Comparison of ENCODE assay signal across 10 cellular contexts in genomic region chr10:30747633-30748032, GRCh38.
A peak's percentile ranks its signal among the peaks of the same experiment; 100 is the strongest.
DNase-seq lines count a peak whose midpoint lies in the region; ATAC-seq lines count a peak whose summit lies in the region.
"Had no signal": no experiment of that assay in that cellular context is flagged by ENCODE, and none has a peak within 500 bp of the region (broad histone marks: within the 10 kb centered on the region; RNA-seq: fewer than 3 reads in every experiment).

No MANE protein-coding gene starts in this region.

- intact Hi-C loops in activated T-helper 2 cell treated with anti-CD3 and anti-CD28 coated beads, Interferon-gamma antibody, Interleukin-2, Interleukin-4, amounts not matched to agents 10 μg/mL and 5 μg/mL and 100 μg/mL, durations not matched to agents 14 hours and 24 hours and 36 hours (cut with micrococcal nuclease): no loop called here
- intact Hi-C loops in aorta (cut with DNase I): no loop called here

- no peak overlapping the region for H3K14ac ChIP-seq in mesenchymal stem cell (ENCODE audit: low read length in 2 of 2)

- no peak overlapping the region for H2BK120ac ChIP-seq in mesenchymal stem cell (ENCODE audit: low read depth, low read length)

- 16% methylated on average over 9 of the region's 9 CpGs for WGBS in mesenchymal stem cell
- 83 to 85% methylated on average over 9 of the region's 9 CpGs for WGBS in aorta, 2 donors

- H3K27me3 ChIP-seq in CD4-positive, CD25-positive, alpha-beta regulatory T cell (ENCODE audit: control insufficient read depth, insufficient read depth, low read length): no peaks in the 10 kb centered on the region
- H3K27me3 ChIP-seq in mesenchymal stem cell (ENCODE audit: control insufficient read depth in 1 of 2, insufficient read depth in 1 of 2, low read length in 2 of 2): no peaks in the 10 kb centered on the region
- no peaks in the 10 kb centered on the region for H3K27me3 ChIP-seq in aorta (ENCODE audit: control insufficient read depth in 1 of 2, insufficient read depth in 2 of 2, low read length in 1 of 2)
- H3K27me3 ChIP-seq: spleen had no signal

- peaks cover 2 to 39% (median 14%) of the 10 kb centered on the region in 4 donors for H3K4me1 Mint-ChIP-seq in CD4-positive, CD25-positive, alpha-beta regulatory T cell
- H3K4me1 Mint-ChIP-seq in activated T-helper 2 cell treated with anti-CD3 and anti-CD28 coated beads, Interferon-gamma antibody, Interleukin-2, Interleukin-4, amounts not matched to agents 10 μg/mL and 5 μg/mL and 100 μg/mL, durations not matched to agents 14 hours and 24 hours and 36 hours (ENCODE audit: low read depth): peaks cover 67% of the 10 kb centered on the region

- peak in 2 of 3 donors; percentile 17 to 50 for DNase-seq in CD4-positive, CD25-positive, alpha-beta regulatory T cell
- DNase-seq in activated T-helper 2 cell treated with anti-CD3 and anti-CD28 coated beads, Interferon-gamma antibody, Interleukin-2, Interleukin-4, amounts not matched to agents 10 μg/mL and 5 μg/mL and 100 μg/mL, durations not matched to agents 14 hours and 24 hours and 36 hours (ENCODE audit: low spot score): no peak
- DNase-seq in mesenchymal stem cell (peak; percentile 89), NCI-H748 (lab: John Stamatoyannopoulos, UW; ENCODE audit: unreplicated experiment) (no peak), SW480 (ENCODE audit: low spot score) (no peak), NCI-H2029 treated with DMSO at 0.1 percent for 48 hours (lab: John Stamatoyannopoulos, UW) (no peak), aorta (no peak)
- DNase-seq: spleen, T1000 had no signal

- no peak overlapping the region for H3K18ac ChIP-seq in mesenchymal stem cell (ENCODE audit: low read depth in 1 of 2, low read length in 2 of 2)

- H3K4ac ChIP-seq in mesenchymal stem cell (ENCODE audit: low read depth in 1 of 2, low read length in 2 of 2): no peak overlapping the region

- peak overlapping the region; percentile 80 for H4K8ac ChIP-seq in mesenchymal stem cell (ENCODE audit: low read length)

- H3K36me3 Mint-ChIP-seq in CD4-positive, CD25-positive, alpha-beta regulatory T cell: no peaks in the 10 kb centered on the region
- H3K36me3 Mint-ChIP-seq in activated T-helper 2 cell treated with anti-CD3 and anti-CD28 coated beads, Interferon-gamma antibody, Interleukin-2, Interleukin-4, amounts not matched to agents 10 μg/mL and 5 μg/mL and 100 μg/mL, durations not matched to agents 14 hours and 24 hours and 36 hours (ENCODE audit: low read depth): no peaks in the 10 kb centered on the region

- H3K4me3 ChIP-seq in CD4-positive, CD25-positive, alpha-beta regulatory T cell (ENCODE audit: low read depth, low read length): peak overlapping the region; percentile 26
- H3K4me3 ChIP-seq in mesenchymal stem cell (ENCODE audit: insufficient read depth in 1 of 2, low read depth in 1 of 2, low read length in 2 of 2): no peak overlapping the region
- H3K4me3 ChIP-seq in aorta (ENCODE audit: low read length in 2 of 2): no peak overlapping the region
- H3K4me3 ChIP-seq: spleen had no signal

- peak overlapping the region; percentile 56 for H2BK15ac ChIP-seq in mesenchymal stem cell (ENCODE audit: low read depth, poor library complexity, severe bottlenecking)

- H2AK5ac ChIP-seq in mesenchymal stem cell (ENCODE audit: low read length, severe bottlenecking): no peak overlapping the region

- no peak overlapping the region for H3K23ac ChIP-seq in mesenchymal stem cell (ENCODE audit: low read length in 2 of 2)

- no peak overlapping the region for H2AFZ ChIP-seq in mesenchymal stem cell (ENCODE audit: low read depth, low read length)

- no peaks in the 10 kb centered on the region for H3K27me3 Mint-ChIP-seq in CD4-positive, CD25-positive, alpha-beta regulatory T cell
- H3K27me3 Mint-ChIP-seq in activated T-helper 2 cell treated with anti-CD3 and anti-CD28 coated beads, Interferon-gamma antibody, Interleukin-2, Interleukin-4, amounts not matched to agents 10 μg/mL and 5 μg/mL and 100 μg/mL, durations not matched to agents 14 hours and 24 hours and 36 hours (ENCODE audit: low read depth): no peaks in the 10 kb centered on the region

- no peaks in the 10 kb centered on the region for H3K9me3 Mint-ChIP-seq in CD4-positive, CD25-positive, alpha-beta regulatory T cell
- H3K9me3 Mint-ChIP-seq in activated T-helper 2 cell treated with anti-CD3 and anti-CD28 coated beads, Interferon-gamma antibody, Interleukin-2, Interleukin-4, amounts not matched to agents 10 μg/mL and 5 μg/mL and 100 μg/mL, durations not matched to agents 14 hours and 24 hours and 36 hours: no peaks in the 10 kb centered on the region

- no peaks in the 10 kb centered on the region for H3K36me3 ChIP-seq in CD4-positive, CD25-positive, alpha-beta regulatory T cell (ENCODE audit: control insufficient read depth, insufficient read depth, low read length)
- H3K36me3 ChIP-seq in mesenchymal stem cell (ENCODE audit: control insufficient read depth in 1 of 2, insufficient read depth in 2 of 2, low read depth in 1 of 2, low read length in 2 of 2): no peaks in the 10 kb centered on the region
- no peaks in the 10 kb centered on the region for H3K36me3 ChIP-seq in aorta (ENCODE audit: control insufficient read depth in 1 of 2, insufficient read depth in 2 of 2, low read length in 1 of 2)
- H3K36me3 ChIP-seq: spleen had no signal

- H2BK5ac ChIP-seq in mesenchymal stem cell (ENCODE audit: low read depth, low read length, poor library complexity, severe bottlenecking): no peak overlapping the region

- H3K27ac ChIP-seq in CD4-positive, CD25-positive, alpha-beta regulatory T cell (ENCODE audit: insufficient read depth, low read length, poor library complexity, severe bottlenecking): no peak overlapping the region
- no peak overlapping the region for H3K27ac ChIP-seq in mesenchymal stem cell (ENCODE audit: low read length, poor library complexity, severe bottlenecking)
- H3K27ac ChIP-seq in aorta (ENCODE audit: low read depth in 1 of 2, low read length in 2 of 2): no peak overlapping the region

- H2BK12ac ChIP-seq in mesenchymal stem cell (ENCODE audit: low read length in 2 of 2): no peak overlapping the region

- H3K9me3 ChIP-seq in CD4-positive, CD25-positive, alpha-beta regulatory T cell (ENCODE audit: control insufficient read depth in 2 of 2, low read length in 2 of 2): no peaks in the 10 kb centered on the region
- H3K9me3 ChIP-seq in mesenchymal stem cell (ENCODE audit: control insufficient read depth, low read length): no peaks in the 10 kb centered on the region
- H3K9me3 ChIP-seq in aorta (ENCODE audit: control insufficient read depth, low read length): no peaks in the 10 kb centered on the region
- H3K9me3 ChIP-seq: spleen had no signal

- no peak overlapping the region for H3K4me2 ChIP-seq in mesenchymal stem cell (ENCODE audit: low read length, poor library complexity, severe bottlenecking)

- peaks cover 23% of the 10 kb centered on the region for H3K4me1 ChIP-seq in CD4-positive, CD25-positive, alpha-beta regulatory T cell (ENCODE audit: control insufficient read depth, insufficient read depth, low read length, poor library complexity, severe bottlenecking)
- H3K4me1 ChIP-seq in mesenchymal stem cell (ENCODE audit: control insufficient read depth, insufficient read depth, low read depth, low read length): peaks cover 2% of the 10 kb centered on the region
- no peaks in the 10 kb centered on the region for H3K4me1 ChIP-seq in aorta (ENCODE audit: control insufficient read depth in 1 of 2, insufficient read depth in 2 of 2, low read length in 2 of 2)

- H3K79me1 ChIP-seq in mesenchymal stem cell (replicated peaks; ENCODE audit: low read length, poor library complexity, severe bottlenecking): no peaks in the 10 kb centered on the region

- H3K4me3 Mint-ChIP-seq in CD4-positive, CD25-positive, alpha-beta regulatory T cell: peak overlapping the region in 3 of 4 donors; percentile 26 to 90 (median 76)
- H3K4me3 Mint-ChIP-seq in activated T-helper 2 cell treated with anti-CD3 and anti-CD28 coated beads, Interferon-gamma antibody, Interleukin-2, Interleukin-4, amounts not matched to agents 10 μg/mL and 5 μg/mL and 100 μg/mL, durations not matched to agents 14 hours and 24 hours and 36 hours (ENCODE audit: low read depth): no peak overlapping the region

- H3K27ac Mint-ChIP-seq in CD4-positive, CD25-positive, alpha-beta regulatory T cell: peak overlapping the region in 2 of 3 donors; percentile 38 to 66
- H3K27ac Mint-ChIP-seq in activated T-helper 2 cell treated with anti-CD3 and anti-CD28 coated beads, Interferon-gamma antibody, Interleukin-2, Interleukin-4, amounts not matched to agents 10 μg/mL and 5 μg/mL and 100 μg/mL, durations not matched to agents 14 hours and 24 hours and 36 hours: peak overlapping the region; percentile 62

- H3K9ac ChIP-seq in mesenchymal stem cell (ENCODE audit: low read length): no peak overlapping the region

- no peak overlapping the region for H4K91ac ChIP-seq in mesenchymal stem cell (ENCODE audit: low read length)

- ATAC-seq in CD4-positive, CD25-positive, alpha-beta regulatory T cell (ENCODE audit: low read depth in 2 of 2): peak; percentile 48 to 52
- ATAC-seq in HG03442 (IDR thresholded peaks at IDR 0.05; ENCODE audit: unreplicated experiment) (peak; percentile 39), aorta (ENCODE audit: low FRiP score) (no peak)

Comparison
In these comparisons a context has a peak if more than half of its experiments do, and no peak if none do; other contexts are left out.
1. DNase-seq: peak in CD4-positive, CD25-positive, alpha-beta regulatory T cell (2 of 3) and mesenchymal stem cell (single experiment); none in activated T-helper 2 cell treated with anti-CD3 and anti-CD28 coated beads, Interferon-gamma antibody, Interleukin-2, Interleukin-4, amounts not matched to agents 10 μg/mL and 5 μg/mL and 100 μg/mL, durations not matched to agents 14 hours and 24 hours and 36 hours (single experiment), NCI-H748 (single experiment), SW480 (single experiment), NCI-H2029 treated with DMSO at 0.1 percent for 48 hours (single experiment) and aorta (0 of 2).